ENCODE assay signal across 11 cellular contexts in the genomic region with DNA sequence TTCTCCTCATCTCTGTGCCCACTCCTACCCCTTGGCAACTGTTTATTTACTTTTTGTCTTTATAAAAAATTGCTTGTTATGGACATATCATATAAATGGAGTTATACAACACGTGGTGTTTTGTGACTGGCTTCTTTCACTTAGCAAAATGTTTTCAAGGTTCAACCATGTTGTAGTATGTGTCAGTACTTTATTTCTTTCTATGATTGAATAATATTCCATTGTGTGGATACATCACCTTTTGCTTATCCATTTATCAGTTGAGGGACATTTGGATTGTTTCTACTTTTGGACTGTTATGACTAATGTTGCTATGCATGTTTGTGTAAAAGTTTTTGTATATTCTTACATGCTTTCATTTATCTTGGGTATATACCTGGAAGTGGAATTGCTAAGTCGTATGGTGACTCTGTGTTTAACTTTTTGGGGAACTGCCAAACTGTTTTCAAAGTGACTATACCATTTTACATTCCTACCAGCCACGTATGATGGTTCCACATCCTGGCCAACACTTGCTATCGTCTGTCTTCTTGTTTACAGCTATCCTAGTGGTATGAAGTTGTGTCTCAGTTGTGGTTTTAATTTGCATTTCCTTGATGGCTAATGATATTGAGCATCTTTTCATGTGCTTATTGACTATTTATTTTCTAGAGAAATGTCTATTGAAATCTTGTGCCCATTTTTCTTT.
DNase-seq lines count a peak whose midpoint lies in the region; ATAC-seq and TF ChIP-seq lines count a peak whose summit lies in the region.
"Had no signal": no experiment of that assay in that cellular context is flagged by ENCODE, and none has a peak within 500 bp of the region (broad histone marks: within the 10 kb centered on the region; RNA-seq: fewer than 3 reads in every experiment).

No MANE protein-coding gene starts in this region.

- no peak overlapping the region for H2AFZ ChIP-seq in smooth muscle cell (ENCODE audit: low read depth)

- peaks cover 37% of the 10 kb centered on the region for H3K4me1 Mint-ChIP-seq in activated naive CD4-positive, alpha-beta T cell treated with anti-CD3 and anti-CD28 coated beads, Interleukin-2, amount 10 ng/mL, durations not matched to agents 7 days and 5 days

- H4K20me1 ChIP-seq in smooth muscle cell (ENCODE audit: low read depth) = no peaks in the 10 kb centered on the region

- TF ChIP-seq CTCF in smooth muscle cell (IDR thresholded peaks at IDR 0.05; ENCODE audit: borderline replicate concordance, insufficient read depth, poor library complexity, severe bottlenecking) = no peak

- CTCF ChIA-PET in activated naive CD4-positive, alpha-beta T cell treated with anti-CD3 and anti-CD28 coated beads, Interleukin-2, amount 10 ng/mL, durations not matched to agents 7 days and 5 days (lab: Charles Lee) = no interaction called here

- H3K27me3 Mint-ChIP-seq in activated naive CD4-positive, alpha-beta T cell treated with anti-CD3 and anti-CD28 coated beads, Interleukin-2, amount 10 ng/mL, durations not matched to agents 7 days and 5 days = no peaks in the 10 kb centered on the region
- H3K27me3 Mint-ChIP-seq: activated naive CD4-positive, alpha-beta T cell treated with anti-CD3 and anti-CD28 coated beads, Interleukin-2, amount 50 U/mL, for 24 hours had no signal

- peak overlapping the region; percentile 90 for H3K27ac ChIP-seq in smooth muscle cell (ENCODE audit: low read depth)
- H3K27ac ChIP-seq: BLaER1 had no signal

- no peak overlapping the region for H3K4me3 ChIP-seq in smooth muscle cell
- H3K4me3 ChIP-seq: BLaER1, K562 had no signal

- ATAC-seq in HG02973 (IDR thresholded peaks at IDR 0.05; ENCODE audit: unreplicated experiment) = peak; percentile 54
- ATAC-seq: K562 had no signal

- no peak overlapping the region for H3K4me3 Mint-ChIP-seq in activated naive CD4-positive, alpha-beta T cell treated with anti-CD3 and anti-CD28 coated beads, Interleukin-2, amount 10 ng/mL, durations not matched to agents 7 days and 5 days
- H3K4me3 Mint-ChIP-seq: activated naive CD4-positive, alpha-beta T cell treated with anti-CD3 and anti-CD28 coated beads, Interleukin-2, amount 50 U/mL, for 24 hours had no signal

- H3F3A ChIP-seq in smooth muscle cell (ENCODE audit: low read depth) = peaks cover 6% of the 10 kb centered on the region

- peak overlapping the region; percentile 59 for H3K27ac Mint-ChIP-seq in activated naive CD4-positive, alpha-beta T cell treated with anti-CD3 and anti-CD28 coated beads, Interleukin-2, amount 10 ng/mL, durations not matched to agents 7 days and 5 days
- H3K27ac Mint-ChIP-seq: activated naive CD4-positive, alpha-beta T cell treated with anti-CD3 and anti-CD28 coated beads, Interleukin-2, amount 50 U/mL, for 24 hours had no signal

- H3K4me2 ChIP-seq in smooth muscle cell = no peak overlapping the region
- H3K4me2 ChIP-seq: BLaER1 had no signal

- H3K36me3 ChIP-seq in smooth muscle cell (ENCODE audit: low read depth) = no peaks in the 10 kb centered on the region
- H3K36me3 ChIP-seq: BLaER1 had no signal

- DNase-seq in activated naive CD4-positive, alpha-beta T cell treated with anti-CD3 and anti-CD28 coated beads, Interleukin-2, amount 10 ng/mL, durations not matched to agents 7 days and 5 days = no peak
- DNase-seq in activated naive CD4-positive, alpha-beta T cell treated with anti-CD3 and anti-CD28 coated beads, Interleukin-2, amount 50 U/mL, for 16 hours = no peak
- peak; percentile 54 for DNase-seq in amniotic epithelial cell (ENCODE audit: low read depth)
- no peak for DNase-seq in smooth muscle cell (lab: John Stamatoyannopoulos, UW; ENCODE audit: unreplicated experiment)
- DNase-seq in NCI-H774 (lab: John Stamatoyannopoulos, UW) = no peak
- DNase-seq in NCI-H748 treated with DMSO at 0.1 percent for 48 hours (lab: John Stamatoyannopoulos, UW) = no peak
- no peak for DNase-seq in NOMO-1 (lab: John Stamatoyannopoulos, UW; ENCODE audit: unreplicated experiment in 2 of 2)

- no peaks in the 10 kb centered on the region for H3K79me2 ChIP-seq in smooth muscle cell (ENCODE audit: low read depth)

- no peaks in the 10 kb centered on the region for H3K27me3 ChIP-seq in smooth muscle cell (ENCODE audit: low read depth)
- H3K27me3 ChIP-seq: BLaER1 had no signal

- H3K9me3 Mint-ChIP-seq in activated naive CD4-positive, alpha-beta T cell treated with anti-CD3 and anti-CD28 coated beads, Interleukin-2, amount 10 ng/mL, durations not matched to agents 7 days and 5 days = no peaks in the 10 kb centered on the region
- H3K9me3 Mint-ChIP-seq: activated naive CD4-positive, alpha-beta T cell treated with anti-CD3 and anti-CD28 coated beads, Interleukin-2, amount 50 U/mL, for 24 hours had no signal

- H3K9ac ChIP-seq in smooth muscle cell (ENCODE audit: low read depth) = no peak overlapping the region
- H3K9ac ChIP-seq: BLaER1 had no signal

- H3K9me3 ChIP-seq in smooth muscle cell (replicated peaks; ENCODE audit: low read depth) = no peaks in the 10 kb centered on the region
- H3K9me3 ChIP-seq: BLaER1 had no signal

- WGBS in smooth muscle cell (ENCODE audit: low lambda C conversion rate) = 49% methylated on average over 4 of the region's 4 CpGs

- H3K4me1 ChIP-seq in smooth muscle cell (ENCODE audit: low read depth) = peaks cover 22% of the 10 kb centered on the region
- H3K4me1 ChIP-seq: BLaER1 had no signal

- peaks cover 6% of the 10 kb centered on the region for H3K36me3 Mint-ChIP-seq in activated naive CD4-positive, alpha-beta T cell treated with anti-CD3 and anti-CD28 coated beads, Interleukin-2, amount 10 ng/mL, durations not matched to agents 7 days and 5 days
